In genomic region chr16:57995721-57996405, GRCh38 we compare ENCODE assay signal across 32 cellular contexts. TPM values are rescaled to one million over a fixed set of nuclear protein-coding genes. Genes with fewer than 3 reads are reported as not detected.
DNase-seq lines count a peak whose midpoint lies in the region; ATAC-seq, FAIRE-seq and TF ChIP-seq lines count a peak whose summit lies in the region.
"Had no signal": no experiment of that assay in that cellular context is flagged by ENCODE, and none has a peak within 500 bp of the region (broad histone marks: within the 10 kb centered on the region; RNA-seq: fewer than 3 reads in every experiment).

No MANE protein-coding gene starts in this region.

- no peak for FAIRE-seq in small intestine (lab: Jason Lieb, UNC)
- FAIRE-seq: endothelial cell of umbilical vein, RCC 7860, TTC549 had no signal

- H3K27ac ChIP-seq in small intestine (ENCODE audit: low read depth in 1 of 2, low read length in 1 of 2): no peak overlapping the region
- H3K27ac ChIP-seq: cardiac muscle cell, KMS-11, ovary had no signal

- no peaks in the 10 kb centered on the region for H3K9me3 ChIP-seq in small intestine (ENCODE audit: control insufficient read depth, low read depth)
- H3K9me3 ChIP-seq: ovary, upper lobe of left lung had no signal

- H3K9me3 Mint-ChIP-seq in stimulated activated naive CD8-positive, alpha-beta T cell treated with anti-CD3 and anti-CD28 coated beads, Interleukin-15, Interleukin-2, amounts not matched to agents 100 ng/mL and 50 ng/mL, for 24 hours: no peaks in the 10 kb centered on the region
- H3K9me3 Mint-ChIP-seq in stimulated activated naive CD8-positive, alpha-beta T cell treated with anti-CD3 and anti-CD28 coated beads, Interleukin-15, amount 100 ng/mL, for 72 hours: no peaks in the 10 kb centered on the region
- H3K9me3 Mint-ChIP-seq in activated naive CD8-positive, alpha-beta T cell treated with anti-CD3 and anti-CD28 coated beads for 36 hours: no peaks in the 10 kb centered on the region
- H3K9me3 Mint-ChIP-seq in naive thymus-derived CD8-positive, alpha-beta T cell: no peaks in the 10 kb centered on the region
- no peaks in the 10 kb centered on the region for H3K9me3 Mint-ChIP-seq in endothelial cell (ENCODE audit: unreplicated experiment)
- H3K9me3 Mint-ChIP-seq: mesothelial cell of epicardium, naive B cell had no signal

- DNase-seq in stimulated activated naive CD8-positive, alpha-beta T cell treated with anti-CD3 and anti-CD28 coated beads, Interleukin-15, amount 100 ng/mL, for 72 hours: no peak
- DNase-seq in activated naive CD8-positive, alpha-beta T cell treated with anti-CD3 and anti-CD28 coated beads for 36 hours: no peak
- DNase-seq in naive thymus-derived CD8-positive, alpha-beta T cell: no peak
- no peak for DNase-seq in stimulated activated CD4-positive, alpha-beta T cell treated with anti-CD3 and anti-CD28 coated beads, Interleukin-4, amount 100 ng/mL, for 1 hour
- DNase-seq in endothelial cell (ENCODE audit: low spot score): no peak
- DNase-seq in small intestine: no peak
- DNase-seq: activated gamma-delta T cell; activated T-cell treated with anti-CD3 and anti-CD28 coated beads for 4 hours; C1 segment of cervical spinal cord; cortex of kidney; left ventricle myocardium superior; naive B cell; NCI-H1417 treated with DMSO at 0.1 percent for 48 hours; NCI-H2081 treated with DMSO at 0.1 percent for 48 hours; NCI-H226; NCI-H69; ovary; stimulated activated CD4-positive, alpha-beta T cell treated with anti-CD3 and anti-CD28 coated beads, Interleukin-1b, Interleukin-23, amount 100 ng/mL, for 48 hours; SW 1271 had no signal

- peak overlapping the region; percentile 19 for H3K27ac Mint-ChIP-seq in stimulated activated naive CD8-positive, alpha-beta T cell treated with anti-CD3 and anti-CD28 coated beads, Interleukin-15, Interleukin-2, amounts not matched to agents 100 ng/mL and 50 ng/mL, for 24 hours
- peak overlapping the region in 1 of 2 donors; percentile 74 for H3K27ac Mint-ChIP-seq in stimulated activated naive CD8-positive, alpha-beta T cell treated with anti-CD3 and anti-CD28 coated beads, Interleukin-15, amount 100 ng/mL, for 72 hours
- H3K27ac Mint-ChIP-seq in activated naive CD8-positive, alpha-beta T cell treated with anti-CD3 and anti-CD28 coated beads for 36 hours: peak overlapping the region; percentile 17
- H3K27ac Mint-ChIP-seq in naive thymus-derived CD8-positive, alpha-beta T cell: peak overlapping the region; percentile 24 to 82 (median 74)
- no peak overlapping the region for H3K27ac Mint-ChIP-seq in endothelial cell (ENCODE audit: unreplicated experiment)
- H3K27ac Mint-ChIP-seq: mesothelial cell of epicardium, naive B cell had no signal

- no peaks in the 10 kb centered on the region for H3K27me3 ChIP-seq in small intestine (ENCODE audit: control insufficient read depth in 2 of 2, insufficient read depth in 2 of 2, low read length in 2 of 2)
- H3K27me3 ChIP-seq: cardiac muscle cell, ovary, upper lobe of left lung had no signal

- no peak for ATAC-seq in stimulated activated naive CD8-positive, alpha-beta T cell treated with anti-CD3 and anti-CD28 coated beads, Interleukin-15, amount 100 ng/mL, for 72 hours
- ATAC-seq in naive thymus-derived CD8-positive, alpha-beta T cell: no peak
- ATAC-seq: activated CD4-positive, CD25-positive, alpha-beta regulatory T cell treated with anti-CD3 and anti-CD28 coated beads, Interleukin-2, amount 50 U/mL, for 24 hours; left ventricle myocardium superior had no signal

- H3K4me1 ChIP-seq in small intestine (ENCODE audit: control insufficient read depth in 2 of 2, insufficient read depth in 1 of 2, low read depth in 1 of 2, low read length in 1 of 2): no peaks in the 10 kb centered on the region

- peaks cover 37% of the 10 kb centered on the region for H3K4me1 Mint-ChIP-seq in stimulated activated naive CD8-positive, alpha-beta T cell treated with anti-CD3 and anti-CD28 coated beads, Interleukin-15, Interleukin-2, amounts not matched to agents 100 ng/mL and 50 ng/mL, for 24 hours (ENCODE audit: low read depth)
- peaks cover 50% of the 10 kb centered on the region for H3K4me1 Mint-ChIP-seq in stimulated activated naive CD8-positive, alpha-beta T cell treated with anti-CD3 and anti-CD28 coated beads, Interleukin-15, amount 100 ng/mL, for 72 hours
- H3K4me1 Mint-ChIP-seq in activated naive CD8-positive, alpha-beta T cell treated with anti-CD3 and anti-CD28 coated beads for 36 hours: peaks cover 26% of the 10 kb centered on the region
- peaks cover 29 to 67% (median 50%) of the 10 kb centered on the region in 4 donors for H3K4me1 Mint-ChIP-seq in naive thymus-derived CD8-positive, alpha-beta T cell
- peaks cover 13% of the 10 kb centered on the region for H3K4me1 Mint-ChIP-seq in endothelial cell (ENCODE audit: unreplicated experiment)

- H3K36me3 Mint-ChIP-seq in stimulated activated naive CD8-positive, alpha-beta T cell treated with anti-CD3 and anti-CD28 coated beads, Interleukin-15, Interleukin-2, amounts not matched to agents 100 ng/mL and 50 ng/mL, for 24 hours (ENCODE audit: low read depth): peaks cover 3% of the 10 kb centered on the region
- no peaks in the 10 kb centered on the region for H3K36me3 Mint-ChIP-seq in activated naive CD8-positive, alpha-beta T cell treated with anti-CD3 and anti-CD28 coated beads for 36 hours
- H3K36me3 Mint-ChIP-seq in naive thymus-derived CD8-positive, alpha-beta T cell: peaks cover 0 to 20% (median 0%) of the 10 kb centered on the region in 3 donors
- peaks cover 18% of the 10 kb centered on the region for H3K36me3 Mint-ChIP-seq in endothelial cell (ENCODE audit: low read depth, unreplicated experiment)
- H3K36me3 Mint-ChIP-seq: naive B cell had no signal

- 92 to 93% (median 93%) methylated on average over 18 of the region's 18 CpGs for WGBS in small intestine, 3 donors

- no peak for TF ChIP-seq CTCF in endothelial cell (IDR thresholded peaks at IDR 0.05; ENCODE audit: unreplicated experiment)

- no peak overlapping the region for H3K4me3 Mint-ChIP-seq in stimulated activated naive CD8-positive, alpha-beta T cell treated with anti-CD3 and anti-CD28 coated beads, Interleukin-15, Interleukin-2, amounts not matched to agents 100 ng/mL and 50 ng/mL, for 24 hours
- no peak overlapping the region for H3K4me3 Mint-ChIP-seq in stimulated activated naive CD8-positive, alpha-beta T cell treated with anti-CD3 and anti-CD28 coated beads, Interleukin-15, amount 100 ng/mL, for 72 hours
- H3K4me3 Mint-ChIP-seq in activated naive CD8-positive, alpha-beta T cell treated with anti-CD3 and anti-CD28 coated beads for 36 hours: no peak overlapping the region
- H3K4me3 Mint-ChIP-seq in naive thymus-derived CD8-positive, alpha-beta T cell: peak overlapping the region in 1 of 10 donors; percentile 9
- no peak overlapping the region for H3K4me3 Mint-ChIP-seq in endothelial cell (ENCODE audit: unreplicated experiment)
- H3K4me3 Mint-ChIP-seq: mesothelial cell of epicardium had no signal

- H3K36me3 ChIP-seq in small intestine (ENCODE audit: control insufficient read depth in 2 of 2, insufficient read depth in 2 of 2, low read length in 2 of 2): no peaks in the 10 kb centered on the region
- H3K36me3 ChIP-seq: ovary had no signal

- no peaks in the 10 kb centered on the region for H3K27me3 Mint-ChIP-seq in stimulated activated naive CD8-positive, alpha-beta T cell treated with anti-CD3 and anti-CD28 coated beads, Interleukin-15, Interleukin-2, amounts not matched to agents 100 ng/mL and 50 ng/mL, for 24 hours
- no peaks in the 10 kb centered on the region for H3K27me3 Mint-ChIP-seq in stimulated activated naive CD8-positive, alpha-beta T cell treated with anti-CD3 and anti-CD28 coated beads, Interleukin-15, amount 100 ng/mL, for 72 hours
- no peaks in the 10 kb centered on the region for H3K27me3 Mint-ChIP-seq in activated naive CD8-positive, alpha-beta T cell treated with anti-CD3 and anti-CD28 coated beads for 36 hours
- H3K27me3 Mint-ChIP-seq in naive thymus-derived CD8-positive, alpha-beta T cell: no peaks in the 10 kb centered on the region
- H3K27me3 Mint-ChIP-seq in endothelial cell (ENCODE audit: unreplicated experiment): peaks cover 14% of the 10 kb centered on the region
- H3K27me3 Mint-ChIP-seq: naive B cell had no signal

- H3K4me3 ChIP-seq in small intestine (ENCODE audit: low read depth in 1 of 2, low read length in 2 of 2): no peak overlapping the region
- H3K4me3 ChIP-seq: cardiac muscle cell, ovary, skin epidermis, upper lobe of left lung had no signal

- POLR2A ChIA-PET in naive thymus-derived CD8-positive, alpha-beta T cell (lab: Charles Lee): interaction anchor here (0.8 kb wide), 2 partner anchors 9 to 133 kb away, joined by 3 read pairs; partner anchors contain the start of gene CFAP20

RNA-seq across cellular contexts. Expression of gene ZNF319, which starts 4.6 kb away (rescaled TPM):
- 1 to 10 TPM; 6.8 to 7.2 TPM for total RNA-seq in activated naive CD8-positive, alpha-beta T cell treated with anti-CD3 and anti-CD28 coated beads for 36 hours
- 10 to 100 TPM; 20.2 to 21.6 TPM for total RNA-seq in naive thymus-derived CD8-positive, alpha-beta T cell
- polyA plus RNA-seq in naive thymus-derived CD8-positive, alpha-beta T cell: 10 to 100 TPM in 1 of 3 donors, 1 to 10 TPM in 2; 3.7 to 10.7 (median 6.0) TPM
- total RNA-seq in endothelial cell (ENCODE audit: unreplicated experiment): 16.1 TPM
- 1 to 10 TPM; 2.2 to 4.0 (median 2.4) TPM for polyA plus RNA-seq in small intestine

RNA-seq across cellular contexts. Expression of gene USB1, which starts 5.3 kb away (rescaled TPM):
- 10 to 100 TPM; 52.6 to 54.2 TPM for total RNA-seq in activated naive CD8-positive, alpha-beta T cell treated with anti-CD3 and anti-CD28 coated beads for 36 hours
- total RNA-seq in naive thymus-derived CD8-positive, alpha-beta T cell: 10 to 100 TPM; 30.2 to 31.4 TPM
- polyA plus RNA-seq in naive thymus-derived CD8-positive, alpha-beta T cell: 10 to 100 TPM; 31.1 to 36.4 (median 32.8) TPM
- 79.5 TPM for total RNA-seq in endothelial cell (ENCODE audit: unreplicated experiment)
- 10 to 100 TPM; 21.7 to 26.5 (median 26.2) TPM for polyA plus RNA-seq in small intestine

RNA-seq across cellular contexts. Expression of gene CNGB1, which starts 24.9 kb away (rescaled TPM):
- total RNA-seq in activated naive CD8-positive, alpha-beta T cell treated with anti-CD3 and anti-CD28 coated beads for 36 hours: not detected
- total RNA-seq in naive thymus-derived CD8-positive, alpha-beta T cell: not detected
- polyA plus RNA-seq in naive thymus-derived CD8-positive, alpha-beta T cell: not detected
- total RNA-seq in endothelial cell (ENCODE audit: unreplicated experiment): not detected
- 1 to 10 TPM in 1 of 3 donors, not detected in 2; 1.7 TPM for polyA plus RNA-seq in small intestine
- total RNA-seq: aorta, cardiac muscle cell, endothelial cell of umbilical vein, fibroblast of lung, left ventricle myocardium superior had no signal
- polyA plus RNA-seq: AG04450, aorta, cardiac muscle cell, endothelial cell of umbilical vein, fibroblast of lung, ovary had no signal

RNA-seq across cellular contexts. Expression of gene MMP15, which starts 29.7 kb away (rescaled TPM):
- total RNA-seq in activated naive CD8-positive, alpha-beta T cell treated with anti-CD3 and anti-CD28 coated beads for 36 hours: under 1 TPM; 0.12 to 0.25 TPM
- total RNA-seq in naive thymus-derived CD8-positive, alpha-beta T cell: under 1 TPM; 0.25 to 0.36 TPM
- under 1 TPM in 1 of 3 donors, not detected in 2; 0.06 TPM for polyA plus RNA-seq in naive thymus-derived CD8-positive, alpha-beta T cell
- 97.8 TPM for total RNA-seq in endothelial cell (ENCODE audit: unreplicated experiment)
- polyA plus RNA-seq in small intestine: 10 to 100 TPM; 38.2 to 67.3 (median 47.2) TPM
